In the genomic region with DNA sequence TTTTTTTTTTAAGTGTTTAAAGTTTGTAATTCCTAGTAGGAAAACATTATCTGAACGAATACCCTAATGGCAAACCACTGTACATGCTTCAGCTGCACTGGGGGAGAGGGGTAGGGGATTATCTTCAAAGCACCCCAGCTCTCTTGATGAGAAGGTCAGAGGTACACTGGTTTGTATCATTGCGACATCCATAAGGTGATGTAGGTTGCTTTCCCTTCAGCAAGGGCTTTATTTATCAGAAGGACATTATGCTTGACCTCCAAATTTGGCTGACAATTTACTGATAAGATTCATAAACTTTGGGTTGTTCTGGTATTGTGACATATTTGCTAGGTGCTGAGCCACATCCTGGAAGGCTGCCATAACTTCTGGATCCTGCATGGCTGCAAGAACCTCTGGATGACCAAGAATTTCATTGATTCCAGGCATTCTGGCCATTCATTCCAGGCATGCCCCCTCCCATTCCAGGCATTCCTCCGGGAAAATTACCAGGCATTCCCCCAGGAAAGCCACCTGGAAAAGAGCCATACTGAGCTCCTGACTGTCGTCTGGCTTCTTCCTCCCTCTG, we compare ENCODE assay signal across 9 cellular contexts. TPM values are rescaled to one million over a fixed set of nuclear protein-coding genes. Genes with fewer than 3 reads are reported as not detected.
DNase-seq lines count a peak whose midpoint lies in the region; ATAC-seq and TF ChIP-seq lines count a peak whose summit lies in the region.
"Not testable (repeated sequence)": the region's sequence is repeated elsewhere in the genome, so short reads cannot be mapped to it uniquely, and the experiment has no call there.
"Had no signal": no experiment of that assay in that cellular context is flagged by ENCODE, and none has a peak within 500 bp of the region (broad histone marks: within the 10 kb centered on the region; RNA-seq: fewer than 3 reads in every experiment).

No MANE protein-coding gene starts in this region.

- not testable (repeated sequence) for H3K4ac ChIP-seq in mesenchymal stem cell (ENCODE audit: low read depth in 1 of 2, low read length in 2 of 2)

- H2AK5ac ChIP-seq in mesenchymal stem cell (ENCODE audit: low read length, severe bottlenecking) = not testable (repeated sequence)

- H2BK5ac ChIP-seq in mesenchymal stem cell (ENCODE audit: low read depth, low read length, poor library complexity, severe bottlenecking) = not testable (repeated sequence)

- H4K8ac ChIP-seq in mesenchymal stem cell (ENCODE audit: low read length) = not testable (repeated sequence)

- not testable (repeated sequence) for H3K4me2 ChIP-seq in mesenchymal stem cell (ENCODE audit: low read length, poor library complexity, severe bottlenecking)

- H2BK120ac ChIP-seq in mesenchymal stem cell (ENCODE audit: low read depth, low read length) = not testable (repeated sequence)

- not testable (repeated sequence) for H2AFZ ChIP-seq in mesenchymal stem cell (ENCODE audit: low read depth, low read length)

- H3K4me3 Mint-ChIP-seq in WTC11 = not testable (repeated sequence)

- H3K27me3 ChIP-seq in BJ (ENCODE audit: control insufficient read depth, insufficient read depth, low read length) = not testable (repeated sequence)
- H3K27me3 ChIP-seq in mesenchymal stem cell (ENCODE audit: control insufficient read depth in 1 of 2, insufficient read depth in 1 of 2, low read length in 2 of 2) = peaks cover 0 to 22% of the 10 kb centered on the region in 2 experiments

- CTCF ChIA-PET in BJ (lab: Yijun Ruan, JAX) = interaction anchor here (0.6 to 2.6 kb wide), 4 partner anchors 26 to 36 kb away, joined by 3 to 8 read pairs (median 4); no protein-coding TSS in a partner anchor
- CTCF ChIA-PET in WTC11 (lab: Charles Lee) = interaction anchor here (0.6 to 2.5 kb wide), 23 partner anchors 11 to 365 kb away, joined by 3 to 70 read pairs (median 5); no protein-coding TSS in a partner anchor

- H3K36me3 Mint-ChIP-seq in WTC11 = not testable (repeated sequence)

- not testable (repeated sequence) for H3K4me1 Mint-ChIP-seq in WTC11

- not testable (repeated sequence) for H4K91ac ChIP-seq in mesenchymal stem cell (ENCODE audit: low read length)

- POLR2A ChIA-PET in BJ (lab: Charles Lee) (interaction anchor here (0.6 to 0.7 kb wide), 2 partner anchors 27 to 34 kb away, joined by 3 to 6 read pairs; no protein-coding TSS in a partner anchor), WTC11 (lab: Charles Lee) (interaction anchor here (1.8 kb wide), 1 partner anchor 13 kb away, joined by 10 read pairs; no protein-coding TSS in a partner anchor)

- H3K4me1 ChIP-seq in mesenchymal stem cell (ENCODE audit: control insufficient read depth, insufficient read depth, low read depth, low read length) = peaks cover 17% of the 10 kb centered on the region

- H3K9me3 ChIP-seq in mesenchymal stem cell (ENCODE audit: control insufficient read depth, low read length) = not testable (repeated sequence)

- not testable (repeated sequence) for H3K79me1 ChIP-seq in mesenchymal stem cell (replicated peaks; ENCODE audit: low read length, poor library complexity, severe bottlenecking)

- not testable (repeated sequence) for H3K27ac Mint-ChIP-seq in WTC11

- H3K4me3 ChIP-seq in BJ (ENCODE audit: low read depth, low read length); fibroblast of villous mesenchyme (ENCODE audit: low read depth, low read length); mesenchymal stem cell (ENCODE audit: insufficient read depth in 1 of 2, low read depth in 1 of 2, low read length in 2 of 2): not testable (repeated sequence)

- H3K27me3 Mint-ChIP-seq in WTC11 (ENCODE audit: low read depth) = not testable (repeated sequence)

- TF ChIP-seq CTCF in BJ (IDR thresholded peaks at IDR 0.05; ENCODE audit: insufficient read depth, low read depth, low read length); WTC11 (IDR thresholded peaks at IDR 0.05); fibroblast of villous mesenchyme (IDR thresholded peaks at IDR 0.05; ENCODE audit: insufficient read depth, low read depth, low read length): not testable (repeated sequence)

- DNase-seq in BJ (ENCODE audit: low read depth) (peak; percentile 51), GM03348 (ENCODE audit: low spot score) (peak; percentile 68), HT1080 (ENCODE audit: low read depth) (peak; percentile 53), WTC11 (ENCODE audit: low spot score) (peak; percentile 47), dedifferentiated amniotic fluid mesenchymal stem cell (ENCODE audit: extremely low spot score) (peak; percentile 49), fibroblast of villous mesenchyme (ENCODE audit: low read depth) (peak; percentile 46), mesenchymal stem cell (peak; percentile 24)

- not testable (repeated sequence) for H3K9me3 Mint-ChIP-seq in WTC11

- 49% methylated on average over 4 of the region's 4 CpGs for WGBS in mesenchymal stem cell

- H3K18ac ChIP-seq in mesenchymal stem cell (ENCODE audit: low read depth in 1 of 2, low read length in 2 of 2) = not testable (repeated sequence)

- not testable (repeated sequence) for ATAC-seq in WTC11

- H3K9ac ChIP-seq in mesenchymal stem cell (ENCODE audit: low read length) = not testable (repeated sequence)

- H2BK15ac ChIP-seq in mesenchymal stem cell (ENCODE audit: low read depth, poor library complexity, severe bottlenecking) = not testable (repeated sequence)

- not testable (repeated sequence) for H3K14ac ChIP-seq in mesenchymal stem cell (ENCODE audit: low read length in 2 of 2)

- not testable (repeated sequence) for H2BK12ac ChIP-seq in mesenchymal stem cell (ENCODE audit: low read length in 2 of 2)

- H3K36me3 ChIP-seq in BJ (ENCODE audit: control insufficient read depth, insufficient read depth, low read length); mesenchymal stem cell (ENCODE audit: control insufficient read depth in 1 of 2, insufficient read depth in 2 of 2, low read depth in 1 of 2, low read length in 2 of 2): not testable (repeated sequence)

- H3K27ac ChIP-seq in mesenchymal stem cell (ENCODE audit: low read length, poor library complexity, severe bottlenecking) = peak overlapping the region; percentile 61

- H3K23ac ChIP-seq in mesenchymal stem cell (ENCODE audit: low read length in 2 of 2) = not testable (repeated sequence)

RNA-seq across cellular contexts. Expression of a gene that starts 32.9 kb away (rescaled TPM):
- 6.2 and 8.7 TPM in 2 replicates for polyA plus RNA-seq in BJ (2011; rRNA removed)
- polyA minus RNA-seq in BJ (2011; rRNA and poly(A)+ RNA removed) = 1.9 and 3.4 TPM in 2 replicates
- 11.8 and 14.2 TPM in 2 replicates for total RNA-seq in HT1080 (2014; rRNA removed; shearing (Covaris generic))
- polyA plus RNA-seq in HT1080 (2015; cell fraction: cytosol; rRNA removed) = 4.5 and 5.6 TPM in 2 replicates
- 4.1 and 6.5 TPM in 2 replicates for polyA plus RNA-seq in HT1080 (2015; cell fraction: nucleus; rRNA removed)
- total RNA-seq in WTC11 (2021) (2.7 to 4.6 TPM (median 2.8 TPM) in 3 replicates), fibroblast of villous mesenchyme (10.6 and 31.1 TPM in 2 replicates)
- 6.3 TPM for polyA plus RNA-seq in mesenchymal stem cell (2013, experiment 1 of 2)
- polyA plus RNA-seq in mesenchymal stem cell (2013, experiment 2 of 2) = 5.7 TPM
- total RNA-seq: activated T-helper 17 cell treated with anti-CD3 and anti-CD28 coated beads, Interleukin-2, amount 50 U/mL, for 72 hours; T-cell had no signal
